Comparison of ENCODE assay signal across 9 cellular contexts in genomic region chr13:42377640-42378382, GRCh38.
A peak's percentile ranks its signal among the peaks of the same experiment; 100 is the strongest.
DNase-seq lines count a peak whose midpoint lies in the region; ATAC-seq, FAIRE-seq and TF ChIP-seq lines count a peak whose summit lies in the region.
"Had no signal": no experiment of that assay in that cellular context is flagged by ENCODE, and none has a peak within 500 bp of the region (broad histone marks: within the 10 kb centered on the region; RNA-seq: fewer than 3 reads in every experiment).

No MANE protein-coding gene starts in this region.

- H3K4me1 ChIP-seq in GM12878 (ENCODE audit: control insufficient read depth, insufficient read depth, low read length) (peaks cover 53% of the 10 kb centered on the region), aorta (ENCODE audit: control insufficient read depth in 1 of 2, insufficient read depth in 2 of 2, low read length in 2 of 2) (no peaks in the 10 kb centered on the region)

- H3K36me3 ChIP-seq in GM12878 (ENCODE audit: control insufficient read depth in 2 of 2, insufficient read depth in 2 of 2, low read length in 1 of 2) (no peaks in the 10 kb centered on the region), aorta (ENCODE audit: control insufficient read depth in 1 of 2, insufficient read depth in 2 of 2, low read length in 1 of 2) (no peaks in the 10 kb centered on the region)

- DNase-seq in LHCN-M2 (ENCODE audit: low read depth) (peak; percentile 83), GM12878 (ENCODE audit: low read depth, low spot score) (peak; percentile 100), DMS153 treated with DMSO at 0.1 percent for 48 hours (lab: John Stamatoyannopoulos, UW; ENCODE audit: unreplicated experiment) (no peak), D341Med (ENCODE audit: low spot score) (no peak), NCI-H187 (lab: John Stamatoyannopoulos, UW) (no peak), aorta (no peak)

- peak overlapping the region; percentile 83 for H3K4me2 ChIP-seq in GM12878 (ENCODE audit: control insufficient read depth, insufficient read depth)

- H3K9me3 ChIP-seq in GM12878 (replicated peaks; ENCODE audit: control insufficient read depth, insufficient read depth, low read length) (peaks cover 9% of the 10 kb centered on the region), aorta (ENCODE audit: control insufficient read depth, low read length) (peaks cover 3% of the 10 kb centered on the region)

- peak; percentile 99 to 100 for TF ChIP-seq EP300 in GM12878 (IDR thresholded peaks at IDR 0.05; ENCODE audit: borderline replicate concordance in 1 of 2, control insufficient read depth in 1 of 2, low read depth in 2 of 2, low read length in 2 of 2)

- RAD21 ChIA-PET in GM12878 (lab: Charles Lee; ENCODE audit: unreplicated experiment), result interaction anchor here (0.6 to 8.1 kb wide), 21 partner anchors 10 to 171 kb away, joined by 3 to 86 read pairs (median 6); partner anchors contain the start of gene AKAP11

- H3K27me3 ChIP-seq in GM12878 (replicated peaks in 1 of 2; ENCODE audit: control insufficient read depth in 2 of 2, insufficient read depth in 2 of 2, low read length in 1 of 2), result no peaks in the 10 kb centered on the region
- no peaks in the 10 kb centered on the region for H3K27me3 ChIP-seq in aorta (ENCODE audit: control insufficient read depth in 1 of 2, insufficient read depth in 2 of 2, low read length in 1 of 2)

- TF ChIP-seq RAD21 in GM12878 (IDR thresholded peaks at IDR 0.05; ENCODE audit: insufficient read depth, low read depth, low read length), result no peak; the same call in 1 of the 2 replicates

- FAIRE-seq in GM12878 (lab: Jason Lieb, UNC), result peak; percentile 75

- intact Hi-C loops in GM12878 (cut with micrococcal nuclease; ENCODE audit: unreplicated experiment) (loop anchor here (1.0 to 2.0 kb wide), 5 partner anchors 28 to 170 kb away; no protein-coding TSS in a partner anchor), aorta (cut with DNase I) (no loop called here)

- H3K27ac ChIP-seq in GM12878 (ENCODE audit: control insufficient read depth, insufficient read depth) (peak overlapping the region; percentile 99), aorta (ENCODE audit: low read depth in 1 of 2, low read length in 2 of 2) (no peak overlapping the region)
- H3K27ac ChIP-seq: epithelial cell of prostate had no signal

- TF ChIP-seq CTCF in GM12878 (IDR thresholded peaks at IDR 0.05 in 2 of 3, conservative IDR thresholded peaks at IDR 0.05 in 1 of 3; ENCODE audit: control insufficient read depth in 2 of 3, extremely low read depth in 1 of 3, insufficient read depth in 1 of 3, low read depth in 3 of 3, low read length in 3 of 3), result no peak

- WGBS in GM12878 (ENCODE audit: insufficient coverage, insufficient replicate concordance, low lambda C conversion rate, missing lambda C conversion rate), result 0% methylated on average over 4 of the region's 4 CpGs
- 9 to 29% methylated on average over 4 of the region's 4 CpGs for WGBS in aorta, 2 donors

- CTCF ChIA-PET in GM12878 (lab: Yijun Ruan, JAX), result interaction anchor here (0.8 to 5.3 kb wide), 15 partner anchors 11 to 172 kb away, joined by 3 to 39 read pairs (median 4); no protein-coding TSS in a partner anchor

- SMC1A ChIA-PET in GM12878 (lab: Charles Lee; ENCODE audit: uncharacterized antibody, unreplicated experiment), result interaction anchor here (0.6 to 12.5 kb wide), 30 partner anchors 10 to 217 kb away, joined by 3 to 210 read pairs (median 5); partner anchors contain the start of gene AKAP11

- POLR2A ChIA-PET in GM12878 (lab: Charles Lee), result interaction anchor here (0.7 to 1.8 kb wide), 12 partner anchors 11 to 106 kb away, joined by 3 to 9 read pairs (median 4); partner anchors contain the start of gene AKAP11

- H4K20me1 ChIP-seq in GM12878 (ENCODE audit: control insufficient read depth, insufficient read depth), result no peaks in the 10 kb centered on the region

- TF ChIP-seq POLR2A in GM12878 (IDR thresholded peaks at IDR 0.05; ENCODE audit: low read depth, low read length), result no peak

- peak overlapping the region; percentile 63 for H3K9ac ChIP-seq in GM12878 (ENCODE audit: control insufficient read depth, insufficient read depth, low read length)

- no TSS peak for BruUV-seq in GM12878 (replicated peaks; lab: Mats Ljungman, UMichigan)

- H3K79me2 ChIP-seq in GM12878 (ENCODE audit: control insufficient read depth, insufficient read depth, low read length), result no peaks in the 10 kb centered on the region

- ATAC-seq in GM18519 (IDR thresholded peaks at IDR 0.05; ENCODE audit: low FRiP score, unreplicated experiment) (peak; percentile 74), GM21723 (IDR thresholded peaks at IDR 0.05; ENCODE audit: unreplicated experiment) (peak; percentile 82), GM12878 (peak; percentile 76), aorta (ENCODE audit: low FRiP score) (no peak)

- peak overlapping the region; percentile 18; the same call in 1 of the 2 replicates for H3K4me3 ChIP-seq in GM12878
- H3K4me3 ChIP-seq in aorta (ENCODE audit: low read length in 2 of 2), result no peak overlapping the region

- in situ Hi-C loops in GM12878 (cut with MboI), result no loop called here

- peak overlapping the region; percentile 12; the same call in 1 of the 2 replicates for H2AFZ ChIP-seq in GM12878 (ENCODE audit: control insufficient read depth, low read depth, low read length)

TF ChIP-seq in GM12878, 131 proteins besides CTCF, POLR2A, EP300 and RAD21 (continues in another document):
- TF ChIP-seq PML (IDR thresholded peaks at IDR 0.05; ENCODE audit: low read length) (peak; percentile 31; the same call in 1 of the 2 replicates), CBX5 (IDR thresholded peaks at IDR 0.05; ENCODE audit: low read depth) (no peak), ZNF384 (IDR thresholded peaks at IDR 0.05; ENCODE audit: borderline replicate concordance, low read depth, low read length) (no peak), HSF1 (IDR thresholded peaks at IDR 0.05; ENCODE audit: low read depth, low read length) (peak; percentile 10; the same call in 1 of the 2 replicates), SMAD1 (IDR thresholded peaks at IDR 0.05; ENCODE audit: low read depth, partially characterized antibody) (no peak), RFX5 (IDR thresholded peaks at IDR 0.05; ENCODE audit: low read depth, low read length) (no peak), KDM1A (IDR thresholded peaks at IDR 0.05; ENCODE audit: borderline replicate concordance) (no peak), HDGF (IDR thresholded peaks at IDR 0.05) (no peak), RUNX3 (IDR thresholded peaks at IDR 0.05; ENCODE audit: low read length) (peak; percentile 99), CUX1 (IDR thresholded peaks at IDR 0.05; ENCODE audit: insufficient replicate concordance, low read depth, low read length) (peak; percentile 74), ELK1 (IDR thresholded peaks at IDR 0.05; ENCODE audit: low read depth, low read length) (peak; percentile 77)

Comparison
In these comparisons a context has a peak if more than half of its experiments do, and no peak if none do; other contexts are left out.
1. DNase-seq: peak in LHCN-M2 (single experiment) and GM12878 (single experiment); none in DMS153 treated with DMSO at 0.1 percent for 48 hours (single experiment), D341Med (single experiment), NCI-H187 (0 of 2) and aorta (0 of 2).